8 cellular contexts compared by ENCODE assay signal in genomic region chr15:89057506-89058133, GRCh38. TPM values are rescaled to one million over a fixed set of nuclear protein-coding genes. Genes with fewer than 3 reads are reported as not detected.
DNase-seq lines count a peak whose midpoint lies in the region; ATAC-seq and TF ChIP-seq lines count a peak whose summit lies in the region.

No MANE protein-coding gene starts in this region.

- H3K9ac ChIP-seq in colonic mucosa (ENCODE audit: low read depth in 2 of 2, low read length in 2 of 2) = no peak overlapping the region

- H3K27ac ChIP-seq in colonic mucosa = no peak overlapping the region

- no peak for TF ChIP-seq POLR2A in lower leg skin (IDR thresholded peaks at IDR 0.05)

- H3K36me3 ChIP-seq in colonic mucosa = no peaks in the 10 kb centered on the region

- POLR2A ChIA-PET in activated CD4-positive, alpha-beta T cell treated with anti-CD3 and anti-CD28 coated beads, Interleukin-2, amount 10 ng/mL, durations not matched to agents 7 days and 5 days (lab: Charles Lee) = no interaction called here

- ATAC-seq in HG02885 (IDR thresholded peaks at IDR 0.05; ENCODE audit: poor library complexity, unreplicated experiment) (peak; percentile 71), HG03457 (IDR thresholded peaks at IDR 0.05; ENCODE audit: unreplicated experiment) (no peak)

- no peak overlapping the region for H3K4me3 ChIP-seq in colonic mucosa
- no peak overlapping the region for H3K4me3 ChIP-seq in lower leg skin (ENCODE audit: low read depth, poor library complexity, severe bottlenecking)

- intact Hi-C loops in colonic mucosa (cut with DNase I) (loop anchor here (2.0 to 5.0 kb wide), 2 partner anchors 75 to 121 kb away; no protein-coding TSS in a partner anchor), lower leg skin (cut with DNase I; ENCODE audit: low total_unique reads) (loop anchor here (5.0 kb wide), 1 partner anchor 115 kb away; no protein-coding TSS in a partner anchor)

- DNase-seq in GM04504 (ENCODE audit: low read depth) (peak; percentile 44), NCI-H345 treated with DMSO at 0.1 percent for 48 hours (lab: John Stamatoyannopoulos, UW; ENCODE audit: unreplicated experiment) (peak; percentile 7), colonic mucosa (peak; percentile 88), lower leg skin (ENCODE audit: low spot score in 2 of 2) (peak; percentile 80 to 97)
- peak; percentile 82 for DNase-seq in activated CD4-positive, alpha-beta T cell treated with anti-CD3 and anti-CD28 coated beads, Interleukin-2, amount 10 ng/mL, durations not matched to agents 7 days and 5 days
- DNase-seq in stimulated activated CD8-positive, alpha-beta memory T cell treated with anti-CD3 and anti-CD28 coated beads, Interleukin-12 subunit alpha, Interleukin-12 subunit beta, amount 100 ng/mL, for 24 hours (ENCODE audit: extremely low read depth) = peak; percentile 41

- H3K27me3 ChIP-seq in colonic mucosa = no peaks in the 10 kb centered on the region

- CTCF ChIA-PET in activated CD4-positive, alpha-beta T cell treated with anti-CD3 and anti-CD28 coated beads, Interleukin-2, amount 10 ng/mL, durations not matched to agents 7 days and 5 days (lab: Charles Lee) = interaction anchor here (0.6 to 2.8 kb wide), 27 partner anchors 10 to 264 kb away, joined by 3 to 20 read pairs (median 4); partner anchors contain the start of gene ABHD2

- no peak overlapping the region for H3K27ac Mint-ChIP-seq in activated CD4-positive, alpha-beta T cell treated with anti-CD3 and anti-CD28 coated beads, Interleukin-2, amount 10 ng/mL, durations not matched to agents 7 days and 5 days

- peaks cover 6% of the 10 kb centered on the region for H3K4me1 Mint-ChIP-seq in activated CD4-positive, alpha-beta T cell treated with anti-CD3 and anti-CD28 coated beads, Interleukin-2, amount 10 ng/mL, durations not matched to agents 7 days and 5 days

- H3K4me3 Mint-ChIP-seq in activated CD4-positive, alpha-beta T cell treated with anti-CD3 and anti-CD28 coated beads, Interleukin-2, amount 10 ng/mL, durations not matched to agents 7 days and 5 days = no peak overlapping the region

- peak; percentile 99 for TF ChIP-seq CTCF in colonic mucosa (IDR thresholded peaks at IDR 0.05)
- peak in 1 of 3 donors; percentile 96 for TF ChIP-seq CTCF in lower leg skin (IDR thresholded peaks at IDR 0.05)

- H3K27me3 Mint-ChIP-seq in activated CD4-positive, alpha-beta T cell treated with anti-CD3 and anti-CD28 coated beads, Interleukin-2, amount 10 ng/mL, durations not matched to agents 7 days and 5 days = peaks cover 5% of the 10 kb centered on the region

- no peaks in the 10 kb centered on the region for H3K4me1 ChIP-seq in colonic mucosa

- H3K9me3 ChIP-seq in colonic mucosa = no peaks in the 10 kb centered on the region

- 25 to 28% methylated on average over 13 of the region's 13 CpGs for WGBS in lower leg skin, 2 donors

- H3K36me3 Mint-ChIP-seq in activated CD4-positive, alpha-beta T cell treated with anti-CD3 and anti-CD28 coated beads, Interleukin-2, amount 10 ng/mL, durations not matched to agents 7 days and 5 days (ENCODE audit: low read depth) = no peaks in the 10 kb centered on the region

- no peaks in the 10 kb centered on the region for H3K9me3 Mint-ChIP-seq in activated CD4-positive, alpha-beta T cell treated with anti-CD3 and anti-CD28 coated beads, Interleukin-2, amount 10 ng/mL, durations not matched to agents 7 days and 5 days

RNA-seq across cellular contexts. Expression of gene ABHD2, which starts 30.6 kb away (rescaled TPM):
- 10 to 100 TPM; 79.7 to 89.0 TPM for total RNA-seq in activated CD4-positive, alpha-beta T cell treated with anti-CD3 and anti-CD28 coated beads, Interleukin-2, amount 10 ng/mL, durations not matched to agents 7 days and 5 days
- 10 to 100 TPM; 71.5 to 86.7 TPM for total RNA-seq in colonic mucosa
- 10 to 100 TPM; 21.5 to 57.3 (median 38.5) TPM for total RNA-seq in lower leg skin

Comparison
In these comparisons a context has a peak if more than half of its experiments do, and no peak if none do; other contexts are left out.
1. DNase-seq: peak in every context shown above with its lines; median percentile 88 in lower leg skin; 88 in colonic mucosa; 82 in activated CD4-positive, alpha-beta T cell treated with anti-CD3 and anti-CD28 coated beads, Interleukin-2, amount 10 ng/mL, durations not matched to agents 7 days and 5 days; 44 in GM04504; 41 in stimulated activated CD8-positive, alpha-beta memory T cell treated with anti-CD3 and anti-CD28 coated beads, Interleukin-12 subunit alpha, Interleukin-12 subunit beta, amount 100 ng/mL, for 24 hours; 7 in NCI-H345 treated with DMSO at 0.1 percent for 48 hours.